ENCODE assay signal across 1 cellular context in genomic region chr20:5821627-5822215, GRCh38.
TF ChIP-seq lines count a peak whose summit lies in the region.

No MANE protein-coding gene starts in this region.

TF ChIP-seq in HepG2, 621 proteins besides CTCF, POLR2A, EP300 and RAD21 (continued from another document and continues in another):
- TF ChIP-seq HIC2 (CRISPR knock-in tag; IDR thresholded peaks at IDR 0.05; ENCODE audit: low read depth) (no peak), NBN (conservative IDR thresholded peaks at IDR 0.05) (no peak), ZNF605 (CRISPR knock-in tag; IDR thresholded peaks at IDR 0.05) (peak; percentile 79; the same call in 1 of the 2 replicates), ZNF691 (CRISPR knock-in tag; IDR thresholded peaks at IDR 0.05; ENCODE audit: borderline replicate concordance, low read depth) (peak; percentile 96; the same call in 1 of the 2 replicates), HBP1 (CRISPR knock-in tag; IDR thresholded peaks at IDR 0.05; ENCODE audit: low read depth) (peak; percentile 61; the same call in 1 of the 2 replicates), ZIK1 (CRISPR knock-in tag; IDR thresholded peaks at IDR 0.05; ENCODE audit: borderline replicate concordance, low read depth) (no peak), ZNF660 (CRISPR knock-in tag; IDR thresholded peaks at IDR 0.05; ENCODE audit: borderline replicate concordance, low read depth) (no peak), ETS1 (CRISPR knock-in tag; IDR thresholded peaks at IDR 0.05) (no peak), ZNF567 (CRISPR knock-in tag; IDR thresholded peaks at IDR 0.05; ENCODE audit: borderline replicate concordance) (0 out of 2 replicates have a peak, but pooled peaks have one; percentile 35), ZNF317 (CRISPR knock-in tag; IDR thresholded peaks at IDR 0.05) (no peak), GATAD2A (CRISPR knock-in tag; IDR thresholded peaks at IDR 0.05) (peak; percentile 97), ZNF687 (CRISPR knock-in tag; IDR thresholded peaks at IDR 0.05) (peak; percentile 85), DMTF1 (CRISPR knock-in tag; IDR thresholded peaks at IDR 0.05) (0 out of 2 replicates have a peak, but pooled peaks have one; percentile 51), HDAC6 (IDR thresholded peaks at IDR 0.05; ENCODE audit: low read depth, low read length) (no peak), ZHX1 (CRISPR knock-in tag; IDR thresholded peaks at IDR 0.05; ENCODE audit: low read depth) (no peak), PREB (CRISPR knock-in tag; IDR thresholded peaks at IDR 0.05) (no peak), ZNF350 (CRISPR knock-in tag; IDR thresholded peaks at IDR 0.05; ENCODE audit: borderline replicate concordance, low read depth) (peak; percentile 94), TCF7L2 (IDR thresholded peaks at IDR 0.05; ENCODE audit: low read depth, low read length) (no peak), DR1 (CRISPR knock-in tag; IDR thresholded peaks at IDR 0.05) (no peak; the same call in 1 of the 2 replicates), ELF3 (CRISPR knock-in tag; IDR thresholded peaks at IDR 0.05) (0 out of 2 replicates have a peak, but pooled peaks have one; percentile 49), FOXO1 (CRISPR knock-in tag; IDR thresholded peaks at IDR 0.05) (peak; percentile 61; the same call in 1 of the 2 replicates), ZGPAT (CRISPR knock-in tag; IDR thresholded peaks at IDR 0.05) (peak; percentile 87), HDAC2 (CRISPR knock-in tag; IDR thresholded peaks at IDR 0.05) (peak; percentile 94), ZBTB34 (CRISPR knock-in tag; IDR thresholded peaks at IDR 0.05) (no peak), ZBTB14 (CRISPR knock-in tag; IDR thresholded peaks at IDR 0.05) (0 out of 2 replicates have a peak, but pooled peaks have one; percentile 43), RARA (CRISPR knock-in tag; IDR thresholded peaks at IDR 0.05) (peak; percentile 89), PBX3 (CRISPR knock-in tag; IDR thresholded peaks at IDR 0.05; ENCODE audit: borderline replicate concordance) (no peak), SIX4 (CRISPR knock-in tag; IDR thresholded peaks at IDR 0.05) (0 out of 2 replicates have a peak, but pooled peaks have one; percentile 69), RBM22 (optimal IDR thresholded peaks at IDR 0.05; ENCODE audit: low read length) (no peak), MTA1 (CRISPR knock-in tag; IDR thresholded peaks at IDR 0.05; ENCODE audit: borderline replicate concordance) (peak; percentile 90), YEATS4 (CRISPR knock-in tag; IDR thresholded peaks at IDR 0.05; ENCODE audit: borderline replicate concordance) (peak; percentile 54; the same call in 1 of the 2 replicates), ATM (IDR thresholded peaks at IDR 0.05; ENCODE audit: borderline replicate concordance) (no peak), SIX1 (CRISPR knock-in tag; IDR thresholded peaks at IDR 0.05; ENCODE audit: borderline replicate concordance) (peak; percentile 46; the same call in 1 of the 2 replicates), RORA (CRISPR knock-in tag; IDR thresholded peaks at IDR 0.05) (no peak), MED13 (CRISPR knock-in tag; IDR thresholded peaks at IDR 0.05) (no peak)
